Comparison of ENCODE assay signal across 24 cellular contexts in genomic region chr21:45669382-45669781, GRCh38.
"Had no signal": no experiment of that assay in that cellular context is flagged by ENCODE, and none has a peak within 500 bp of the region (broad histone marks: within the 10 kb centered on the region; RNA-seq: fewer than 3 reads in every experiment).

No MANE protein-coding gene starts in this region.

- FAIRE-seq: small intestine, urothelium cell line had no signal

- H3K79me2 ChIP-seq: parathyroid adenoma had no signal

- H3K36me3 ChIP-seq: neural progenitor cell, ovary, right lobe of liver, sigmoid colon, stomach, thoracic aorta, thyroid gland, upper lobe of left lung, vagina had no signal

- H3K4me2 ChIP-seq: neural progenitor cell had no signal

- H3K4me1 ChIP-seq: neural progenitor cell, parathyroid adenoma, psoas muscle, right lobe of liver, sigmoid colon, stomach, thyroid gland, tibial nerve, upper lobe of left lung, vagina had no signal

- H3K4me3 ChIP-seq: neural progenitor cell, ovary, psoas muscle, right lobe of liver, sigmoid colon, stomach, thoracic aorta, thyroid gland, tibial nerve, upper lobe of left lung, vagina had no signal

- H2AFZ ChIP-seq: neural progenitor cell, parathyroid adenoma had no signal

- H3K9ac ChIP-seq: neural progenitor cell, parathyroid adenoma had no signal

- H3K9me3 ChIP-seq: ovary, right lobe of liver, thyroid gland had no signal

- H3K27me3 ChIP-seq: neural progenitor cell, ovary, right lobe of liver, sigmoid colon, stomach, thyroid gland, tibial nerve, upper lobe of left lung, vagina had no signal

- DNase-seq: occipital lobe; ovary; posterior cingulate gyrus; psoas muscle; right cardiac atrium; right lobe of liver; sigmoid colon; small intestine; stimulated activated CD4-positive, alpha-beta T cell treated with anti-CD3 and anti-CD28 coated beads, Interleukin-15, amount 100 ng/mL, for 24 hours; stimulated activated CD4-positive, alpha-beta T cell treated with anti-CD3 and anti-CD28 coated beads, Interleukin-2, amount 100 ng/mL, for 24 hours; stimulated activated CD4-positive, alpha-beta T cell treated with anti-CD3 and anti-CD28 coated beads, Interleukin-2, amount 100 ng/mL, for 48 hours; stimulated activated CD4-positive, alpha-beta T cell treated with anti-CD3 and anti-CD28 coated beads, Interleukin-4, amount 100 ng/mL, for 24 hours; stimulated activated naive B cell treated with anti-CD40 and anti-IgM and Interleukin-4, amounts not matched to agents 10 μg/mL and 1 μg/mL and 100 μg/mL, for 72 hours; stimulated activated naive CD4-positive, alpha-beta T cell treated with Interleukin-2 at 50 U/mL for 16 hours; stomach; thyroid gland; trophoblast cell; upper lobe of left lung had no signal

- H3K27ac ChIP-seq: neural progenitor cell, ovary, parathyroid adenoma, psoas muscle, right lobe of liver, sigmoid colon, stomach, thoracic aorta, thyroid gland, tibial nerve, upper lobe of left lung, vagina had no signal
